6 cellular contexts compared by ENCODE assay signal in genomic region chr3:4645468-4645867, GRCh38.
"Had no signal": no experiment of that assay in that cellular context is flagged by ENCODE, and none has a peak within 500 bp of the region (broad histone marks: within the 10 kb centered on the region; RNA-seq: fewer than 3 reads in every experiment).

No MANE protein-coding gene starts in this region.

- H3K27me3 Mint-ChIP-seq: activated T-cell treated with anti-CD3 and anti-CD28 coated beads, Interleukin-2, amount 50 U/mL, for 24 hours had no signal

- H3K4me3 Mint-ChIP-seq: activated T-cell treated with anti-CD3 and anti-CD28 coated beads, Interleukin-2, amount 50 U/mL, for 24 hours; mesothelial cell of epicardium had no signal

- ATAC-seq: esophagus mucosa, left cardiac atrium, lower lobe of right lung had no signal

- DNase-seq: activated T-cell treated with anti-CD3 and anti-CD28 coated beads, Interleukin-2, amount 50 U/mL, for 24 hours; glutamatergic neuron; left cardiac atrium; lower lobe of right lung had no signal

- H3K9me3 Mint-ChIP-seq: activated T-cell treated with anti-CD3 and anti-CD28 coated beads, Interleukin-2, amount 50 U/mL, for 24 hours had no signal

- H3K27ac Mint-ChIP-seq: activated T-cell treated with anti-CD3 and anti-CD28 coated beads, Interleukin-2, amount 50 U/mL, for 24 hours; mesothelial cell of epicardium had no signal
